ENCODE assay signal across 26 cellular contexts in the genomic region with DNA sequence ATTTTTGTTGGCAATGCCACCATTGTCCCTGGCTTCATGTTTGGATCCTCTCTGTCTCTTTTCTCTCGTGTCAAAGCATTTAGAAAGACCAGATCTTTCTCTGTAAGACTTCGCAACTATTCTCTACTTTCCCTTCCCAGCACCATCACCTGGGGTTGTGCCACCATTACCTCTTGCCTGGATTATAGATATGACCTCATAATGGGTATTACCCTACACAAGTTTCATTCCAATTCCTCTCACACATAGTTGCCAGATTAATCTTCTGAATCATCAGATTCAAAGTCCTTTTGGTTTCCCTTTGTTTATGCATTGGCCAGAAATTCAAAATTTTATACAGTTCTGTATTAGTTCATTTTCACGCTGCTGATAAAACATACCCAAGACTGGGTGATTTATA. TPM values are rescaled to one million over a fixed set of nuclear protein-coding genes. Genes with fewer than 3 reads are reported as not detected.
A peak's percentile ranks its signal among the peaks of the same experiment; 100 is the strongest.
DNase-seq lines count a peak whose midpoint lies in the region; ATAC-seq, FAIRE-seq and TF ChIP-seq lines count a peak whose summit lies in the region.
"Had no signal": no experiment of that assay in that cellular context is flagged by ENCODE, and none has a peak within 500 bp of the region (broad histone marks: within the 10 kb centered on the region; RNA-seq: fewer than 3 reads in every experiment).

No MANE protein-coding gene starts in this region.

- H3K79me2 ChIP-seq in HepG2 (ENCODE audit: insufficient read depth, low read length): no peaks in the 10 kb centered on the region

- no peak for TF ChIP-seq RAD21 in HepG2 (CRISPR knock-in tag; IDR thresholded peaks at IDR 0.05)

- H3K9ac ChIP-seq in HepG2 (ENCODE audit: insufficient read depth, low read depth, low read length): no peak overlapping the region

- WGBS in HepG2 (ENCODE audit: low lambda C conversion rate): 98% methylated on average over 3 of the region's 3 CpGs

- H3K4me2 ChIP-seq in HepG2 (ENCODE audit: low read depth, low read length): peak overlapping the region; percentile 86

- FAIRE-seq in HepG2 (lab: Jason Lieb, UNC) (no peak), frontal cortex (lab: Jason Lieb, UNC) (no peak)
- FAIRE-seq: endometrium, GM12892 had no signal

- no peaks in the 10 kb centered on the region for H3K27me3 Mint-ChIP-seq in activated CD4-positive, alpha-beta T cell treated with anti-CD3 and anti-CD28 coated beads for 36 hours
- H3K27me3 Mint-ChIP-seq in stimulated activated naive CD8-positive, alpha-beta T cell treated with anti-CD3 and anti-CD28 coated beads, Interleukin-15, Interleukin-2, amounts not matched to agents 100 ng/mL and 50 ng/mL, for 24 hours: no peaks in the 10 kb centered on the region
- H3K27me3 Mint-ChIP-seq in stimulated activated naive CD8-positive, alpha-beta T cell treated with anti-CD3 and anti-CD28 coated beads, Interleukin-15, amount 100 ng/mL, for 72 hours: no peaks in the 10 kb centered on the region
- peaks cover 36% of the 10 kb centered on the region for H3K27me3 Mint-ChIP-seq in HFFc6 (ENCODE audit: insufficient read depth)

- peak overlapping the region; percentile 58 for H3K27ac Mint-ChIP-seq in activated CD4-positive, alpha-beta T cell treated with anti-CD3 and anti-CD28 coated beads for 36 hours
- peak overlapping the region; percentile 24 for H3K27ac Mint-ChIP-seq in stimulated activated naive CD8-positive, alpha-beta T cell treated with anti-CD3 and anti-CD28 coated beads, Interleukin-15, Interleukin-2, amounts not matched to agents 100 ng/mL and 50 ng/mL, for 24 hours
- H3K27ac Mint-ChIP-seq in stimulated activated naive CD8-positive, alpha-beta T cell treated with anti-CD3 and anti-CD28 coated beads, Interleukin-15, amount 100 ng/mL, for 72 hours: peak overlapping the region in 1 of 2 donors; percentile 1
- H3K27ac Mint-ChIP-seq in HFFc6: no peak overlapping the region

- TSS peak; percentile 82 for BruUV-seq in HepG2 (replicated peaks; lab: Mats Ljungman, UMichigan)

- intact Hi-C loops in activated CD4-positive, alpha-beta T cell treated with anti-CD3 and anti-CD28 coated beads for 36 hours (cut with DNase I, micrococcal nuclease): no loop called here
- intact Hi-C loops in HepG2 (cut with micrococcal nuclease; ENCODE audit: unreplicated experiment) (no loop called here), left cardiac atrium (cut with DNase I) (no loop called here)

- TF ChIP-seq EP300 in HepG2 (IDR thresholded peaks at IDR 0.05; ENCODE audit: low read depth in 2 of 2, low read length in 2 of 2) (no peak), HepG2 (CRISPR knock-in tag; IDR thresholded peaks at IDR 0.05; ENCODE audit: borderline replicate concordance) (no peak)

- H4K20me1 ChIP-seq in HepG2 (ENCODE audit: insufficient read depth, low read length): no peaks in the 10 kb centered on the region

- peaks cover 9% of the 10 kb centered on the region for H3K9me3 Mint-ChIP-seq in activated CD4-positive, alpha-beta T cell treated with anti-CD3 and anti-CD28 coated beads for 36 hours (ENCODE audit: low read depth)
- H3K9me3 Mint-ChIP-seq in stimulated activated naive CD8-positive, alpha-beta T cell treated with anti-CD3 and anti-CD28 coated beads, Interleukin-15, Interleukin-2, amounts not matched to agents 100 ng/mL and 50 ng/mL, for 24 hours: peaks cover 8% of the 10 kb centered on the region
- peaks cover 7 to 9% of the 10 kb centered on the region in 2 donors for H3K9me3 Mint-ChIP-seq in stimulated activated naive CD8-positive, alpha-beta T cell treated with anti-CD3 and anti-CD28 coated beads, Interleukin-15, amount 100 ng/mL, for 72 hours
- no peaks in the 10 kb centered on the region for H3K9me3 Mint-ChIP-seq in HFFc6

- no peak overlapping the region for H3K4me3 ChIP-seq in HepG2 (replicated peaks in 1 of 3; ENCODE audit: insufficient read depth in 1 of 3, low read depth in 2 of 3, low read length in 3 of 3)
- H3K4me3 ChIP-seq: esophagus squamous epithelium, gastrocnemius medialis, prostate gland, vagina had no signal

- H3K4me1 ChIP-seq in HepG2 (ENCODE audit: insufficient read depth, low read length): peaks cover 91% of the 10 kb centered on the region
- H3K4me1 ChIP-seq: gastrocnemius medialis, prostate gland, vagina had no signal

- no peak for DNase-seq in activated CD4-positive, alpha-beta T cell treated with anti-CD3 and anti-CD28 coated beads for 36 hours
- DNase-seq in activated CD4-positive, alpha-beta T cell treated with anti-CD3 and anti-CD28 coated beads, Interleukin-2, amount 50 U/mL, for 48 hours: no peak
- DNase-seq in stimulated activated naive CD8-positive, alpha-beta T cell treated with anti-CD3 and anti-CD28 coated beads, Interleukin-15, amount 100 ng/mL, for 72 hours: no peak
- DNase-seq in HepG2 (ENCODE audit: low spot score) (no peak), frontal cortex (ENCODE audit: low spot score in 2 of 2) (no peak), left cardiac atrium (no peak), HFFc6 (no peak)
- DNase-seq: activated CD8-positive, alpha-beta memory T cell treated with anti-CD3 and anti-CD28 coated beads, Interleukin-2, amount 50 U/mL, for 48 hours; activated naive CD4-positive, alpha-beta T cell treated with anti-CD3 and anti-CD28 coated beads, Interleukin-2, amount 10 ng/mL, durations not matched to agents 7 days and 5 days; central memory CD4-positive, alpha-beta T cell; DMS153; esophagus squamous epithelium; gastrocnemius medialis; NCI-H1436; NCI-H774; stimulated activated CD4-positive, alpha-beta T cell treated with anti-CD3 and anti-CD28 coated beads, Interleukin-15, amount 100 ng/mL, for 24 hours; stimulated activated naive CD4-positive, alpha-beta T cell had no signal

- no peaks in the 10 kb centered on the region for H3K36me3 ChIP-seq in HepG2 (replicated peaks in 1 of 2; ENCODE audit: control insufficient read depth in 1 of 2, insufficient read depth in 2 of 2, low read length in 2 of 2)
- H3K36me3 ChIP-seq: esophagus squamous epithelium, gastrocnemius medialis, neutrophil, prostate gland, vagina had no signal

- H3K27me3 ChIP-seq in HepG2 (ENCODE audit: control insufficient read depth in 1 of 2, insufficient read depth in 2 of 2, low read length in 2 of 2): no peaks in the 10 kb centered on the region
- H3K27me3 ChIP-seq: gastrocnemius medialis, neutrophil, vagina had no signal

- POLR2A ChIA-PET in activated CD4-positive, alpha-beta T cell treated with anti-CD3 and anti-CD28 coated beads for 36 hours (lab: Charles Lee): no interaction called here
- POLR2A ChIA-PET in HepG2 (lab: Yijun Ruan, JAX): interaction anchor here (1.0 to 14.7 kb wide), 17 partner anchors 8 to 633 kb away, joined by 3 to 1105 read pairs (median 7); a partner anchor contains a TSS

- peaks cover 12% of the 10 kb centered on the region for H3K36me3 Mint-ChIP-seq in activated CD4-positive, alpha-beta T cell treated with anti-CD3 and anti-CD28 coated beads for 36 hours (ENCODE audit: low read depth)
- peaks cover 6% of the 10 kb centered on the region for H3K36me3 Mint-ChIP-seq in stimulated activated naive CD8-positive, alpha-beta T cell treated with anti-CD3 and anti-CD28 coated beads, Interleukin-15, Interleukin-2, amounts not matched to agents 100 ng/mL and 50 ng/mL, for 24 hours (ENCODE audit: low read depth)
- no peaks in the 10 kb centered on the region for H3K36me3 Mint-ChIP-seq in HFFc6 (ENCODE audit: low read depth)

- in situ Hi-C loops in HepG2 (cut with HindIII; ENCODE audit: extremely low pct_ligation_motif_present, low pct_unique_long_range_greater_than_20kb): no loop called here

- ATAC-seq in activated CD4-positive, alpha-beta T cell treated with anti-CD3 and anti-CD28 coated beads for 36 hours: peak; percentile 19
- no peak for ATAC-seq in stimulated activated naive CD8-positive, alpha-beta T cell treated with anti-CD3 and anti-CD28 coated beads, Interleukin-15, amount 100 ng/mL, for 72 hours
- ATAC-seq in HepG2 (no peak), left cardiac atrium (no peak)
- ATAC-seq: gastrocnemius medialis had no signal

- H3K9me3 ChIP-seq in HepG2 (ENCODE audit: low read length): no peaks in the 10 kb centered on the region
- H3K9me3 ChIP-seq: esophagus squamous epithelium, gastrocnemius medialis, neutrophil, prostate gland, vagina had no signal

- TF ChIP-seq POLR2A in HepG2 (IDR thresholded peaks at IDR 0.05; ENCODE audit: insufficient read depth in 1 of 2, low read depth in 2 of 2, low read length in 2 of 2): no peak

- peak overlapping the region; percentile 89 for H3K27ac ChIP-seq in HepG2 (ENCODE audit: extremely low read length, insufficient read depth, low read length)
- H3K27ac ChIP-seq: esophagus squamous epithelium, gastrocnemius medialis, neutrophil, prostate gland, RWPE1, vagina had no signal

- CTCF ChIA-PET in activated CD4-positive, alpha-beta T cell treated with anti-CD3 and anti-CD28 coated beads for 36 hours (lab: Charles Lee): interaction anchor here (0.7 to 5.2 kb wide), 2 partner anchors 23 to 463 kb away, joined by 3 to 31 read pairs; no protein-coding TSS in a partner anchor
- CTCF ChIA-PET in HepG2 (lab: Yijun Ruan, JAX; ENCODE audit: low intra/inter-chr PET ratio, low total read pairs): interaction anchor here (1.1 to 2.4 kb wide), 2 partner anchors 23 to 24 kb away, joined by 3 to 8 read pairs; no protein-coding TSS in a partner anchor

- H3K4me1 Mint-ChIP-seq in activated CD4-positive, alpha-beta T cell treated with anti-CD3 and anti-CD28 coated beads for 36 hours: peaks cover 50% of the 10 kb centered on the region
- peaks cover 56% of the 10 kb centered on the region for H3K4me1 Mint-ChIP-seq in stimulated activated naive CD8-positive, alpha-beta T cell treated with anti-CD3 and anti-CD28 coated beads, Interleukin-15, Interleukin-2, amounts not matched to agents 100 ng/mL and 50 ng/mL, for 24 hours (ENCODE audit: low read depth)
- H3K4me1 Mint-ChIP-seq in stimulated activated naive CD8-positive, alpha-beta T cell treated with anti-CD3 and anti-CD28 coated beads, Interleukin-15, amount 100 ng/mL, for 72 hours: peaks cover 51% of the 10 kb centered on the region
- H3K4me1 Mint-ChIP-seq in HFFc6 (ENCODE audit: low read depth): peaks cover 12% of the 10 kb centered on the region

- no peak overlapping the region for H3K4me3 Mint-ChIP-seq in activated CD4-positive, alpha-beta T cell treated with anti-CD3 and anti-CD28 coated beads for 36 hours
- H3K4me3 Mint-ChIP-seq in stimulated activated naive CD8-positive, alpha-beta T cell treated with anti-CD3 and anti-CD28 coated beads, Interleukin-15, Interleukin-2, amounts not matched to agents 100 ng/mL and 50 ng/mL, for 24 hours: no peak overlapping the region
- peak overlapping the region in 1 of 2 donors; percentile 5 for H3K4me3 Mint-ChIP-seq in stimulated activated naive CD8-positive, alpha-beta T cell treated with anti-CD3 and anti-CD28 coated beads, Interleukin-15, amount 100 ng/mL, for 72 hours
- H3K4me3 Mint-ChIP-seq in HFFc6: no peak overlapping the region
- H3K4me3 Mint-ChIP-seq: activated naive CD4-positive, alpha-beta T cell treated with anti-CD3 and anti-CD28 coated beads, Interleukin-2, amount 10 ng/mL, durations not matched to agents 7 days and 5 days had no signal

- TF ChIP-seq CTCF in HepG2 (CRISPR knock-in tag; IDR thresholded peaks at IDR 0.05) (no peak), HFFc6 (IDR thresholded peaks at IDR 0.05) (no peak)

- no peak overlapping the region for H2AFZ ChIP-seq in HepG2 (ENCODE audit: low read length)

RNA-seq across cellular contexts. Expression of a gene that starts 27.2 kb away (rescaled TPM):
- total RNA-seq in activated CD4-positive, alpha-beta T cell treated with anti-CD3 and anti-CD28 coated beads for 36 hours: 1 to 10 TPM; 3.1 to 3.7 TPM
- 2,867 and 3,021 TPM in 2 replicates for total RNA-seq in HepG2 (2016; rRNA removed; fragmentation: Illumina TruSeq; extraction: Trizol)
- total RNA-seq in HepG2 (2016; cell fraction: cytosol; rRNA removed; fragmentation: Illumina TruSeq; extraction: Trizol; ENCODE audit: low read depth): 582 and 659 TPM in 2 replicates
- 2,776 and 3,102 TPM in 2 replicates for total RNA-seq in HepG2 (2016; cell fraction: insoluble cytoplasmic fraction; rRNA removed; fragmentation: Illumina TruSeq; extraction: Trizol)
- total RNA-seq in HepG2 (2016; cell fraction: membrane; rRNA removed; fragmentation: Illumina TruSeq; extraction: Trizol): 925 and 1,194 TPM in 2 replicates
- 2,259 and 2,462 TPM in 2 replicates for total RNA-seq in HepG2 (2016; cell fraction: nucleus; rRNA removed; fragmentation: Illumina TruSeq; extraction: Trizol)
- polyA plus RNA-seq in HepG2 (2011; rRNA removed): 1,596 and 1,621 TPM in 2 replicates
- 1,194 and 1,328 TPM in 2 replicates for polyA plus RNA-seq in HepG2 (2011; cell fraction: cytosol; rRNA removed)
- polyA plus RNA-seq in HepG2 (2011; cell fraction: nucleus; rRNA removed): 2,740 and 3,322 TPM in 2 replicates
- 740 and 1,093 TPM in 2 replicates for polyA plus RNA-seq in HepG2 (2012)
- polyA plus RNA-seq in HepG2 (2016; cell fraction: cytosol; fragmentation: Illumina TruSeq; extraction: Trizol; ENCODE audit: low read depth): 288 and 375 TPM in 2 replicates
- polyA plus RNA-seq in HepG2 (2016; cell fraction: insoluble cytoplasmic fraction; fragmentation: Illumina TruSeq; extraction: Trizol; ENCODE audit: low read depth): 2,577 and 2,685 TPM in 2 replicates
- 518 and 720 TPM in 2 replicates for polyA plus RNA-seq in HepG2 (2016; cell fraction: membrane; fragmentation: Illumina TruSeq; extraction: Trizol; ENCODE audit: low read depth)
- 3,957 and 4,035 TPM in 2 replicates for polyA plus RNA-seq in HepG2 (2016; cell fraction: nucleus; fragmentation: Illumina TruSeq; extraction: Trizol; ENCODE audit: insufficient read depth, low read depth)
- 4.9 and 1,419 TPM in 2 replicates for polyA minus RNA-seq in HepG2 (2011; rRNA and poly(A)+ RNA removed; ENCODE audit: low replicate concordance)
- 390 and 391 TPM in 2 replicates for polyA minus RNA-seq in HepG2 (2011; cell fraction: cytosol; rRNA and poly(A)+ RNA removed)
- 1,540 and 1,882 TPM in 2 replicates for polyA minus RNA-seq in HepG2 (2011; cell fraction: nucleus; rRNA and poly(A)+ RNA removed)
- total RNA-seq in frontal cortex: 0.41 TPM
- not detected for total RNA-seq in left cardiac atrium
- under 1 TPM; 0.31 to 0.91 (median 0.51) TPM for total RNA-seq in HFFc6 (2021; fragmentation: NEBNext Ultra II Directional; extraction: Animal tissue kit (Norgen Biotek cat#: 25700))
- total RNA-seq: gastrocnemius medialis had no signal

RNA-seq across cellular contexts. Expression of a gene that starts 30.4 kb away (rescaled TPM):
- total RNA-seq in activated CD4-positive, alpha-beta T cell treated with anti-CD3 and anti-CD28 coated beads for 36 hours: not detected
- total RNA-seq in HepG2 (2016; rRNA removed; fragmentation: Illumina TruSeq; extraction: Trizol): 0.14 and 0.22 TPM in 2 replicates
- total RNA-seq in HepG2 (2016; cell fraction: cytosol; rRNA removed; fragmentation: Illumina TruSeq; extraction: Trizol; ENCODE audit: low read depth): 0.10 TPM in 1 of 2 replicates, not detected in the other
- total RNA-seq in HepG2 (2016; cell fraction: insoluble cytoplasmic fraction; rRNA removed; fragmentation: Illumina TruSeq; extraction: Trizol): 0.13 and 0.15 TPM in 2 replicates
- total RNA-seq in HepG2 (2016; cell fraction: membrane; rRNA removed; fragmentation: Illumina TruSeq; extraction: Trizol): 0.10 and 0.22 TPM in 2 replicates
- total RNA-seq in HepG2 (2016; cell fraction: nucleus; rRNA removed; fragmentation: Illumina TruSeq; extraction: Trizol): 0.12 and 0.44 TPM in 2 replicates
- 0.08 and 0.16 TPM in 2 replicates for polyA plus RNA-seq in HepG2 (2011; rRNA removed)
- 0.15 and 0.18 TPM in 2 replicates for polyA plus RNA-seq in HepG2 (2011; cell fraction: cytosol; rRNA removed)
- polyA plus RNA-seq in HepG2 (2011; cell fraction: nucleus; rRNA removed): 1.1 TPM in 2 replicates
- polyA plus RNA-seq in HepG2 (2012): 0.16 and 0.54 TPM in 2 replicates
- polyA plus RNA-seq in HepG2 (2016; cell fraction: cytosol; fragmentation: Illumina TruSeq; extraction: Trizol; ENCODE audit: low read depth): 0.05 and 0.10 TPM in 2 replicates
- polyA plus RNA-seq in HepG2 (2016; cell fraction: insoluble cytoplasmic fraction; fragmentation: Illumina TruSeq; extraction: Trizol; ENCODE audit: low read depth): 0.22 and 0.33 TPM in 2 replicates
- polyA plus RNA-seq in HepG2 (2016; cell fraction: membrane; fragmentation: Illumina TruSeq; extraction: Trizol; ENCODE audit: low read depth): 0.10 and 0.17 TPM in 2 replicates
- polyA plus RNA-seq in HepG2 (2016; cell fraction: nucleus; fragmentation: Illumina TruSeq; extraction: Trizol; ENCODE audit: insufficient read depth, low read depth): 0.42 and 0.55 TPM in 2 replicates
- 0.18 TPM in 1 of 2 replicates, not detected in the other for polyA minus RNA-seq in HepG2 (2011; rRNA and poly(A)+ RNA removed; ENCODE audit: low replicate concordance)
- 0.35 TPM in 1 of 2 replicates, not detected in the other for polyA minus RNA-seq in HepG2 (2011; cell fraction: cytosol; rRNA and poly(A)+ RNA removed)
- polyA minus RNA-seq in HepG2 (2011; cell fraction: nucleus; rRNA and poly(A)+ RNA removed): 0.13 and 0.25 TPM in 2 replicates
- 32.2 TPM for total RNA-seq in frontal cortex
- under 1 TPM; 0.24 to 0.68 TPM for total RNA-seq in left cardiac atrium
- not detected for total RNA-seq in HFFc6 (2021; fragmentation: NEBNext Ultra II Directional; extraction: Animal tissue kit (Norgen Biotek cat#: 25700))
- total RNA-seq: A172, SK-MEL-5 had no signal

RNA-seq across cellular contexts. Expression of a gene that starts 41.4 kb away (rescaled TPM):
- 100 to 1,000 TPM; 162 to 166 TPM for total RNA-seq in activated CD4-positive, alpha-beta T cell treated with anti-CD3 and anti-CD28 coated beads for 36 hours
- total RNA-seq in HepG2 (2016; rRNA removed; fragmentation: Illumina TruSeq; extraction: Trizol) (39.4 and 96.9 TPM in 2 replicates), frontal cortex (12.6 TPM), left cardiac atrium (10 to 100 TPM; 16.5 to 32.3 TPM)
- 27.1 and 29.2 TPM in 2 replicates for total RNA-seq in HepG2 (2016; cell fraction: cytosol; rRNA removed; fragmentation: Illumina TruSeq; extraction: Trizol; ENCODE audit: low read depth)
- total RNA-seq in HepG2 (2016; cell fraction: insoluble cytoplasmic fraction; rRNA removed; fragmentation: Illumina TruSeq; extraction: Trizol): 43.1 and 100 TPM in 2 replicates
- total RNA-seq in HepG2 (2016; cell fraction: membrane; rRNA removed; fragmentation: Illumina TruSeq; extraction: Trizol): 15.6 and 15.9 TPM in 2 replicates
- 143 and 149 TPM in 2 replicates for total RNA-seq in HepG2 (2016; cell fraction: nucleus; rRNA removed; fragmentation: Illumina TruSeq; extraction: Trizol)
- polyA plus RNA-seq in HepG2 (2011; rRNA removed): 611 and 685 TPM in 2 replicates
- polyA plus RNA-seq in HepG2 (2011; cell fraction: cytosol; rRNA removed): 118 and 170 TPM in 2 replicates
- polyA plus RNA-seq in HepG2 (2011; cell fraction: nucleus; rRNA removed): 4,733 and 5,679 TPM in 2 replicates
- 202 and 318 TPM in 2 replicates for polyA plus RNA-seq in HepG2 (2012)
- 12.6 and 13.8 TPM in 2 replicates for polyA plus RNA-seq in HepG2 (2016; cell fraction: cytosol; fragmentation: Illumina TruSeq; extraction: Trizol; ENCODE audit: low read depth)
- polyA plus RNA-seq in HepG2 (2016; cell fraction: insoluble cytoplasmic fraction; fragmentation: Illumina TruSeq; extraction: Trizol; ENCODE audit: low read depth): 49.4 and 63.1 TPM in 2 replicates
- 18.9 and 19.4 TPM in 2 replicates for polyA plus RNA-seq in HepG2 (2016; cell fraction: membrane; fragmentation: Illumina TruSeq; extraction: Trizol; ENCODE audit: low read depth)
- polyA plus RNA-seq in HepG2 (2016; cell fraction: nucleus; fragmentation: Illumina TruSeq; extraction: Trizol; ENCODE audit: insufficient read depth, low read depth): 559 and 594 TPM in 2 replicates
- polyA minus RNA-seq in HepG2 (2011; rRNA and poly(A)+ RNA removed; ENCODE audit: low replicate concordance): 166 and 365 TPM in 2 replicates
- polyA minus RNA-seq in HepG2 (2011; cell fraction: cytosol; rRNA and poly(A)+ RNA removed): 55.5 and 58.2 TPM in 2 replicates
- polyA minus RNA-seq in HepG2 (2011; cell fraction: nucleus; rRNA and poly(A)+ RNA removed): 527 and 596 TPM in 2 replicates
- 1 to 10 TPM; 1.6 to 8.3 (median 2.2) TPM for total RNA-seq in HFFc6 (2021; fragmentation: NEBNext Ultra II Directional; extraction: Animal tissue kit (Norgen Biotek cat#: 25700))

RNA-seq across cellular contexts. Expression of a gene that starts 52.9 kb away (rescaled TPM):
- 1 to 10 TPM; 8.3 to 8.5 TPM for total RNA-seq in activated CD4-positive, alpha-beta T cell treated with anti-CD3 and anti-CD28 coated beads for 36 hours
- total RNA-seq in HepG2 (2016; rRNA removed; fragmentation: Illumina TruSeq; extraction: Trizol) (7.1 and 7.4 TPM in 2 replicates), frontal cortex (23.6 TPM), left cardiac atrium (10 to 100 TPM; 17.3 to 18.9 TPM)
- 6.0 and 6.1 TPM in 2 replicates for total RNA-seq in HepG2 (2016; cell fraction: cytosol; rRNA removed; fragmentation: Illumina TruSeq; extraction: Trizol; ENCODE audit: low read depth)
- 7.7 and 8.0 TPM in 2 replicates for total RNA-seq in HepG2 (2016; cell fraction: insoluble cytoplasmic fraction; rRNA removed; fragmentation: Illumina TruSeq; extraction: Trizol)
- total RNA-seq in HepG2 (2016; cell fraction: membrane; rRNA removed; fragmentation: Illumina TruSeq; extraction: Trizol): 12.8 and 13.3 TPM in 2 replicates
- total RNA-seq in HepG2 (2016; cell fraction: nucleus; rRNA removed; fragmentation: Illumina TruSeq; extraction: Trizol): 5.8 and 5.9 TPM in 2 replicates
- 8.2 and 8.7 TPM in 2 replicates for polyA plus RNA-seq in HepG2 (2011; rRNA removed)
- 3.6 and 5.0 TPM in 2 replicates for polyA plus RNA-seq in HepG2 (2011; cell fraction: cytosol; rRNA removed)
- 11.3 and 17.7 TPM in 2 replicates for polyA plus RNA-seq in HepG2 (2011; cell fraction: nucleus; rRNA removed)
- polyA plus RNA-seq in HepG2 (2012): 3.9 and 4.2 TPM in 2 replicates
- polyA plus RNA-seq in HepG2 (2016; cell fraction: cytosol; fragmentation: Illumina TruSeq; extraction: Trizol; ENCODE audit: low read depth): 14.5 and 18.4 TPM in 2 replicates
- polyA plus RNA-seq in HepG2 (2016; cell fraction: insoluble cytoplasmic fraction; fragmentation: Illumina TruSeq; extraction: Trizol; ENCODE audit: low read depth): 11.7 and 13.4 TPM in 2 replicates
- 18.6 and 20.0 TPM in 2 replicates for polyA plus RNA-seq in HepG2 (2016; cell fraction: membrane; fragmentation: Illumina TruSeq; extraction: Trizol; ENCODE audit: low read depth)
- polyA plus RNA-seq in HepG2 (2016; cell fraction: nucleus; fragmentation: Illumina TruSeq; extraction: Trizol; ENCODE audit: insufficient read depth, low read depth): 11.0 and 11.3 TPM in 2 replicates
- 10.0 and 22.9 TPM in 2 replicates for polyA minus RNA-seq in HepG2 (2011; rRNA and poly(A)+ RNA removed; ENCODE audit: low replicate concordance)
- 2.5 and 3.6 TPM in 2 replicates for polyA minus RNA-seq in HepG2 (2011; cell fraction: cytosol; rRNA and poly(A)+ RNA removed)
- 6.8 and 7.2 TPM in 2 replicates for polyA minus RNA-seq in HepG2 (2011; cell fraction: nucleus; rRNA and poly(A)+ RNA removed)
- total RNA-seq in HFFc6 (2021; fragmentation: NEBNext Ultra II Directional; extraction: Animal tissue kit (Norgen Biotek cat#: 25700)): 10 to 100 TPM; 10.4 to 14.1 (median 11.0) TPM

RNA-seq across cellular contexts. Expression of a gene that starts 57.4 kb away (rescaled TPM):
- 1 to 10 TPM; 1.0 to 1.3 TPM for total RNA-seq in activated CD4-positive, alpha-beta T cell treated with anti-CD3 and anti-CD28 coated beads for 36 hours
- total RNA-seq in HepG2 (2016; rRNA removed; fragmentation: Illumina TruSeq; extraction: Trizol) (0.44 and 0.49 TPM in 2 replicates), frontal cortex (1.2 TPM), left cardiac atrium (1 to 10 TPM in 1 of 2 donors, under 1 TPM in 1; 0.89 to 1.3 TPM)
- total RNA-seq in HepG2 (2016; cell fraction: cytosol; rRNA removed; fragmentation: Illumina TruSeq; extraction: Trizol; ENCODE audit: low read depth): 0.81 and 0.88 TPM in 2 replicates
- total RNA-seq in HepG2 (2016; cell fraction: insoluble cytoplasmic fraction; rRNA removed; fragmentation: Illumina TruSeq; extraction: Trizol): 0.39 and 0.40 TPM in 2 replicates
- 0.49 and 0.62 TPM in 2 replicates for total RNA-seq in HepG2 (2016; cell fraction: membrane; rRNA removed; fragmentation: Illumina TruSeq; extraction: Trizol)
- total RNA-seq in HepG2 (2016; cell fraction: nucleus; rRNA removed; fragmentation: Illumina TruSeq; extraction: Trizol): 0.78 and 1.1 TPM in 2 replicates
- 0.17 and 0.24 TPM in 2 replicates for polyA plus RNA-seq in HepG2 (2011; rRNA removed)
- 0.04 and 0.22 TPM in 2 replicates for polyA plus RNA-seq in HepG2 (2011; cell fraction: cytosol; rRNA removed)
- polyA plus RNA-seq in HepG2 (2011; cell fraction: nucleus; rRNA removed): 1.2 and 1.4 TPM in 2 replicates
- polyA plus RNA-seq in HepG2 (2012): 0.92 and 0.93 TPM in 2 replicates
- 0.29 TPM in 2 replicates for polyA plus RNA-seq in HepG2 (2016; cell fraction: cytosol; fragmentation: Illumina TruSeq; extraction: Trizol; ENCODE audit: low read depth)
- polyA plus RNA-seq in HepG2 (2016; cell fraction: insoluble cytoplasmic fraction; fragmentation: Illumina TruSeq; extraction: Trizol; ENCODE audit: low read depth): 0.53 and 0.73 TPM in 2 replicates
- polyA plus RNA-seq in HepG2 (2016; cell fraction: membrane; fragmentation: Illumina TruSeq; extraction: Trizol; ENCODE audit: low read depth): 0.19 and 0.22 TPM in 2 replicates
- polyA plus RNA-seq in HepG2 (2016; cell fraction: nucleus; fragmentation: Illumina TruSeq; extraction: Trizol; ENCODE audit: insufficient read depth, low read depth): 0.79 and 1.2 TPM in 2 replicates
- 0.21 and 1.7 TPM in 2 replicates for polyA minus RNA-seq in HepG2 (2011; rRNA and poly(A)+ RNA removed; ENCODE audit: low replicate concordance)
- polyA minus RNA-seq in HepG2 (2011; cell fraction: cytosol; rRNA and poly(A)+ RNA removed): 0.26 and 1.6 TPM in 2 replicates
- polyA minus RNA-seq in HepG2 (2011; cell fraction: nucleus; rRNA and poly(A)+ RNA removed): 1.7 and 2.2 TPM in 2 replicates
- total RNA-seq in HFFc6 (2021; fragmentation: NEBNext Ultra II Directional; extraction: Animal tissue kit (Norgen Biotek cat#: 25700)): 1 to 10 TPM in 4 of 6 experiments, under 1 TPM in 2; 0.63 to 4.2 (median 1.7) TPM
- total RNA-seq: SK-MEL-5 had no signal

Comparison
In these comparisons a context has a peak if more than half of its experiments do, and no peak if none do; other contexts are left out.
1. RNA of a gene that starts 27.2 kb away (total RNA-seq): 582 to 3,102 TPM in HepG2; 3.1 to 3.7 TPM in activated CD4-positive, alpha-beta T cell treated with anti-CD3 and anti-CD28 coated beads for 36 hours, 0.31 to 0.91 TPM in HFFc6, 0.41 TPM in frontal cortex (single experiment) and not detected in left cardiac atrium; every median in the first group is over 100 times any median in the second.
2. RNA of a gene that starts 30.4 kb away (total RNA-seq): 32.2 TPM in frontal cortex (single experiment); 0.24 to 0.68 TPM in left cardiac atrium, 0.10 to 0.44 TPM in HepG2, not detected in activated CD4-positive, alpha-beta T cell treated with anti-CD3 and anti-CD28 coated beads for 36 hours and not detected in HFFc6; every median in the first group is over 10 times any median in the second.